1 cellular context compared by ENCODE assay signal in genomic region chr19:33348301-33349010, GRCh38.
TF ChIP-seq lines count a peak whose summit lies in the region.

No MANE protein-coding gene starts in this region.

TF ChIP-seq in HEK293, 187 proteins besides CTCF, POLR2A, EP300 and RAD21 (continued from another document and continues in another):
- TF ChIP-seq, protein P1, sequence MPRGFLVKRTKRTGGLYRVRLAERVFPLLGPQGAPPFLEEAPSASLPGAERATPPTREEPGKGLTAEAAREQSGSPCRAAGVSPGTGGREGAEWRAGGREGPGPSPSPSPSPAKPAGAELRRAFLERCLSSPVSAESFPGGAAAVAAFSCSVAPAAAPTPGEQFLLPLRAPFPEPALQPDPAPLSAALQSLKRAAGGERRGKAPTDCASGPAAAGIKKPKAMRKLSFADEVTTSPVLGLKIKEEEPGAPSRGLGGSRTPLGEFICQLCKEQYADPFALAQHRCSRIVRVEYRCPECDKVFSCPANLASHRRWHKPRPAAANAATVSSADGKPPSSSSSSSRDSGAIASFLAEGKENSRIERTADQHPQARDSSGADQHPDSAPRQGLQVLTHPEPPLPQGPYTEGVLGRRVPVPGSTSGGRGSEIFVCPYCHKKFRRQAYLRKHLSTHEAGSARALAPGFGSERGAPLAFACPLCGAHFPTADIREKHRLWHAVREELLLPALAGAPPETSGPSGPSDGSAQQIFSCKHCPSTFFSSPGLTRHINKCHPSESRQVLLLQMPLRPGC (tag by site-specific recombination; IDR thresholded peaks at IDR 0.05) = no peak
- TF ChIP-seq ZNF76 (tag by site-specific recombination; IDR thresholded peaks at IDR 0.05; ENCODE audit: borderline replicate concordance, low read depth) (peak; percentile 27; the same call in 1 of the 2 replicates), ZNF114 (tag by site-specific recombination; IDR thresholded peaks at IDR 0.05) (no peak), ZNF548 (tag by site-specific recombination; IDR thresholded peaks at IDR 0.05) (no peak), ZNF140 (tag by site-specific recombination; IDR thresholded peaks at IDR 0.05) (no peak), GLIS2 (tag by site-specific recombination; IDR thresholded peaks at IDR 0.05) (no peak), ZNF24 (tag by site-specific recombination; IDR thresholded peaks at IDR 0.05) (0 out of 2 replicates have a peak, but pooled peaks have one; percentile 24), HOXA7 (CRISPR knock-in tag; IDR thresholded peaks at IDR 0.05; ENCODE audit: borderline replicate concordance) (no peak), KLF9 (tag by site-specific recombination; IDR thresholded peaks at IDR 0.05; ENCODE audit: low read depth) (no peak), ZNF776 (tag by site-specific recombination; IDR thresholded peaks at IDR 0.05; ENCODE audit: borderline replicate concordance) (no peak), ZBTB48 (tag by site-specific recombination; IDR thresholded peaks at IDR 0.05) (peak; percentile 25), ZNF670 (tag by site-specific recombination; IDR thresholded peaks at IDR 0.05; ENCODE audit: low read depth) (no peak), ZNF394 (tag by site-specific recombination; IDR thresholded peaks at IDR 0.05; ENCODE audit: borderline replicate concordance) (no peak), ZBTB21 (tag by site-specific recombination; IDR thresholded peaks at IDR 0.05) (peak; percentile 37; the same call in 1 of the 2 replicates), ZNF324 (tag by site-specific recombination; IDR thresholded peaks at IDR 0.05) (0 out of 2 replicates have a peak, but pooled peaks have one; percentile 35), TCF7L2 (IDR thresholded peaks at IDR 0.05; ENCODE audit: borderline replicate concordance, low read depth, low read length) (no peak), GLIS1 (tag by site-specific recombination; IDR thresholded peaks at IDR 0.05) (no peak), BCL6B (tag by site-specific recombination; IDR thresholded peaks at IDR 0.05) (peak; percentile 24; the same call in 1 of the 2 replicates), ZNF544 (tag by site-specific recombination; IDR thresholded peaks at IDR 0.05) (no peak), ZNF302 (tag by site-specific recombination; IDR thresholded peaks at IDR 0.05; ENCODE audit: low read depth) (no peak), ZSCAN30 (tag by site-specific recombination; IDR thresholded peaks at IDR 0.05) (peak; percentile 27; the same call in 1 of the 2 replicates), BCL11A (tag by site-specific recombination; IDR thresholded peaks at IDR 0.05; ENCODE audit: low read depth) (no peak), ZNF555 (tag by site-specific recombination; conservative IDR thresholded peaks at IDR 0.05) (no peak), ZNF692 (tag by site-specific recombination; IDR thresholded peaks at IDR 0.05) (peak; percentile 67; the same call in 1 of the 2 replicates), ZNF341 (tag by site-specific recombination; IDR thresholded peaks at IDR 0.05; ENCODE audit: low read depth) (no peak), ZNF561 (tag by site-specific recombination; IDR thresholded peaks at IDR 0.05; ENCODE audit: borderline replicate concordance) (0 out of 2 replicates have a peak, but pooled peaks have one; percentile 24), ZNF292 (tag by site-specific recombination; IDR thresholded peaks at IDR 0.05; ENCODE audit: borderline replicate concordance, low read depth) (no peak), PRDM6 (tag by site-specific recombination; IDR thresholded peaks at IDR 0.05) (peak; percentile 46; the same call in 1 of the 2 replicates), ZNF660 (tag by site-specific recombination; IDR thresholded peaks at IDR 0.05) (peak; percentile 24), ZBTB8A (tag by site-specific recombination; IDR thresholded peaks at IDR 0.05) (peak; percentile 53), ZNF223 (tag by site-specific recombination; IDR thresholded peaks at IDR 0.05) (0 out of 2 replicates have a peak, but pooled peaks have one; percentile 62), ZEB2 (tag by site-specific recombination; IDR thresholded peaks at IDR 0.05) (no peak), ZNF335 (tag by site-specific recombination; conservative IDR thresholded peaks at IDR 0.05) (peak; percentile 92), ZNF214 (tag by site-specific recombination; IDR thresholded peaks at IDR 0.05; ENCODE audit: borderline replicate concordance) (no peak)
- TF ChIP-seq, protein P2, sequence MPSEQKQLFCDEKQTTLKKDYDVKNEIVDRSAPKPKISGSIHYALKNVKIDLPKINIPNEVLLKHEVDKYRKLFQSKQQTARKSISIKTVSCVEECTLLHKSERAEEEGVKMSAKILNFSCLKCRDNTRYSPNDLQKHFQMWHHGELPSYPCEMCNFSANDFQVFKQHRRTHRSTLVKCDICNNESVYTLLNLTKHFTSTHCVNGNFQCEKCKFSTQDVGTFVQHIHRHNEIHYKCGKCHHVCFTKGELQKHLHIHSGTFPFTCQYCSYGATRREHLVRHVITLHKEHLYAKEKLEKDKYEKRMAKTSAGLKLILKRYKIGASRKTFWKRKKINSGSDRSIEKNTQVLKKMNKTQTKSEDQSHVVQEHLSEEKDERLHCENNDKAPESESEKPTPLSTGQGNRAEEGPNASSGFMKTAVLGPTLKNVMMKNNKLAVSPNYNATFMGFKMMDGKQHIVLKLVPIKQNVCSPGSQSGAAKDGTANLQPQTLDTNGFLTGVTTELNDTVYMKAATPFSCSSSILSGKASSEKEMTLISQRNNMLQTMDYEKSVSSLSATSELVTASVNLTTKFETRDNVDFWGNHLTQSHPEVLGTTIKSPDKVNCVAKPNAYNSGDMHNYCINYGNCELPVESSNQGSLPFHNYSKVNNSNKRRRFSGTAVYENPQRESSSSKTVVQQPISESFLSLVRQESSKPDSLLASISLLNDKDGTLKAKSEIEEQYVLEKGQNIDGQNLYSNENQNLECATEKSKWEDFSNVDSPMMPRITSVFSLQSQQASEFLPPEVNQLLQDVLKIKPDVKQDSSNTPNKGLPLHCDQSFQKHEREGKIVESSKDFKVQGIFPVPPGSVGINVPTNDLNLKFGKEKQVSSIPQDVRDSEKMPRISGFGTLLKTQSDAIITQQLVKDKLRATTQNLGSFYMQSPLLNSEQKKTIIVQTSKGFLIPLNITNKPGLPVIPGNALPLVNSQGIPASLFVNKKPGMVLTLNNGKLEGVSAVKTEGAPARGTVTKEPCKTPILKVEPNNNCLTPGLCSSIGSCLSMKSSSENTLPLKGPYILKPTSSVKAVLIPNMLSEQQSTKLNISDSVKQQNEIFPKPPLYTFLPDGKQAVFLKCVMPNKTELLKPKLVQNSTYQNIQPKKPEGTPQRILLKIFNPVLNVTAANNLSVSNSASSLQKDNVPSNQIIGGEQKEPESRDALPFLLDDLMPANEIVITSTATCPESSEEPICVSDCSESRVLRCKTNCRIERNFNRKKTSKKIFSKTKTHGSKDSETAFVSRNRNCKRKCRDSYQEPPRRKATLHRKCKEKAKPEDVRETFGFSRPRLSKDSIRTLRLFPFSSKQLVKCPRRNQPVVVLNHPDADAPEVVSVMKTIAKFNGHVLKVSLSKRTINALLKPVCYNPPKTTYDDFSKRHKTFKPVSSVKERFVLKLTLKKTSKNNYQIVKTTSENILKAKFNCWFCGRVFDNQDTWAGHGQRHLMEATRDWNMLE (tag by site-specific recombination; conservative IDR thresholded peaks at IDR 0.05; ENCODE audit: low read depth) = 0 out of 2 replicates have a peak, but pooled peaks have one; percentile 28
- TF ChIP-seq, protein P3, sequence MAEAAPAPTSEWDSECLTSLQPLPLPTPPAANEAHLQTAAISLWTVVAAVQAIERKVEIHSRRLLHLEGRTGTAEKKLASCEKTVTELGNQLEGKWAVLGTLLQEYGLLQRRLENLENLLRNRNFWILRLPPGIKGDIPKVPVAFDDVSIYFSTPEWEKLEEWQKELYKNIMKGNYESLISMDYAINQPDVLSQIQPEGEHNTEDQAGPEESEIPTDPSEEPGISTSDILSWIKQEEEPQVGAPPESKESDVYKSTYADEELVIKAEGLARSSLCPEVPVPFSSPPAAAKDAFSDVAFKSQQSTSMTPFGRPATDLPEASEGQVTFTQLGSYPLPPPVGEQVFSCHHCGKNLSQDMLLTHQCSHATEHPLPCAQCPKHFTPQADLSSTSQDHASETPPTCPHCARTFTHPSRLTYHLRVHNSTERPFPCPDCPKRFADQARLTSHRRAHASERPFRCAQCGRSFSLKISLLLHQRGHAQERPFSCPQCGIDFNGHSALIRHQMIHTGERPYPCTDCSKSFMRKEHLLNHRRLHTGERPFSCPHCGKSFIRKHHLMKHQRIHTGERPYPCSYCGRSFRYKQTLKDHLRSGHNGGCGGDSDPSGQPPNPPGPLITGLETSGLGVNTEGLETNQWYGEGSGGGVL (tag by site-specific recombination; IDR thresholded peaks at IDR 0.05) = 0 out of 2 replicates have a peak, but pooled peaks have one; percentile 31
- TF ChIP-seq, protein P4, sequence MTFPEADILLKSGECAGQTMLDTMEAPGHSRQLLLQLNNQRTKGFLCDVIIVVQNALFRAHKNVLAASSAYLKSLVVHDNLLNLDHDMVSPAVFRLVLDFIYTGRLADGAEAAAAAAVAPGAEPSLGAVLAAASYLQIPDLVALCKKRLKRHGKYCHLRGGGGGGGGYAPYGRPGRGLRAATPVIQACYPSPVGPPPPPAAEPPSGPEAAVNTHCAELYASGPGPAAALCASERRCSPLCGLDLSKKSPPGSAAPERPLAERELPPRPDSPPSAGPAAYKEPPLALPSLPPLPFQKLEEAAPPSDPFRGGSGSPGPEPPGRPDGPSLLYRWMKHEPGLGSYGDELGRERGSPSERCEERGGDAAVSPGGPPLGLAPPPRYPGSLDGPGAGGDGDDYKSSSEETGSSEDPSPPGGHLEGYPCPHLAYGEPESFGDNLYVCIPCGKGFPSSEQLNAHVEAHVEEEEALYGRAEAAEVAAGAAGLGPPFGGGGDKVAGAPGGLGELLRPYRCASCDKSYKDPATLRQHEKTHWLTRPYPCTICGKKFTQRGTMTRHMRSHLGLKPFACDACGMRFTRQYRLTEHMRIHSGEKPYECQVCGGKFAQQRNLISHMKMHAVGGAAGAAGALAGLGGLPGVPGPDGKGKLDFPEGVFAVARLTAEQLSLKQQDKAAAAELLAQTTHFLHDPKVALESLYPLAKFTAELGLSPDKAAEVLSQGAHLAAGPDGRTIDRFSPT (tag by site-specific recombination; IDR thresholded peaks at IDR 0.05) = no peak
- TF ChIP-seq, protein P5, sequence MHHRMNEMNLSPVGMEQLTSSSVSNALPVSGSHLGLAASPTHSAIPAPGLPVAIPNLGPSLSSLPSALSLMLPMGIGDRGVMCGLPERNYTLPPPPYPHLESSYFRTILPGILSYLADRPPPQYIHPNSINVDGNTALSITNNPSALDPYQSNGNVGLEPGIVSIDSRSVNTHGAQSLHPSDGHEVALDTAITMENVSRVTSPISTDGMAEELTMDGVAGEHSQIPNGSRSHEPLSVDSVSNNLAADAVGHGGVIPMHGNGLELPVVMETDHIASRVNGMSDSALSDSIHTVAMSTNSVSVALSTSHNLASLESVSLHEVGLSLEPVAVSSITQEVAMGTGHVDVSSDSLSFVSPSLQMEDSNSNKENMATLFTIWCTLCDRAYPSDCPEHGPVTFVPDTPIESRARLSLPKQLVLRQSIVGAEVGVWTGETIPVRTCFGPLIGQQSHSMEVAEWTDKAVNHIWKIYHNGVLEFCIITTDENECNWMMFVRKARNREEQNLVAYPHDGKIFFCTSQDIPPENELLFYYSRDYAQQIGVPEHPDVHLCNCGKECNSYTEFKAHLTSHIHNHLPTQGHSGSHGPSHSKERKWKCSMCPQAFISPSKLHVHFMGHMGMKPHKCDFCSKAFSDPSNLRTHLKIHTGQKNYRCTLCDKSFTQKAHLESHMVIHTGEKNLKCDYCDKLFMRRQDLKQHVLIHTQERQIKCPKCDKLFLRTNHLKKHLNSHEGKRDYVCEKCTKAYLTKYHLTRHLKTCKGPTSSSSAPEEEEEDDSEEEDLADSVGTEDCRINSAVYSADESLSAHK (tag by site-specific recombination; IDR thresholded peaks at IDR 0.05) = no peak
